12 cellular contexts compared by ENCODE assay signal in the genomic region with DNA sequence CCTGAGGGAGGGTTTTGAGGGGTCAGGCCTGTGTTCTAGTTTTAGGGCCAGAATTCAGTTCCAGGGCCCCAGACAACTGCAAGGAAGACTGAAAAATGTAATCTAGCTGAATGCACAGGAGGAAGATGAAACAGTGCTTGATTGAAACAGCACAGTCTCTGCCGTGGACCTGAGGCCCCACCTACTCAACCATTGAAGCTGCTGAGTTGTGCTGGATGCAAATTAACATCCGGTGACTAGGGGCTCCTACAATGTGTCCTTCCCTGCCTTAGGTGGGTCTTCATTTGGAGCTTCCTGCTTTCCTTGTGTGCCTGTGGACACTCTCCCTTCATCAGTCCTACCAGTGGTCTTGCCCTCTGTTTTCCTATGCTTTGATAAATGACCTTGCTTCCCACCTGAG. TPM values are rescaled to one million over a fixed set of nuclear protein-coding genes. Genes with fewer than 3 reads are reported as not detected.
DNase-seq lines count a peak whose midpoint lies in the region; ATAC-seq and TF ChIP-seq lines count a peak whose summit lies in the region.
"Had no signal": no experiment of that assay in that cellular context is flagged by ENCODE, and none has a peak within 500 bp of the region (broad histone marks: within the 10 kb centered on the region; RNA-seq: fewer than 3 reads in every experiment).

No MANE protein-coding gene starts in this region.

- WGBS in esophagus muscularis mucosa: 55% methylated on average over 2 of the region's 2 CpGs
- WGBS in lower leg skin, 2 donors: 49 to 61% methylated on average over 2 of the region's 2 CpGs

- no peak overlapping the region for H3K27ac ChIP-seq in CD4-positive, alpha-beta memory T cell (ENCODE audit: low read depth, low read length)
- no peak overlapping the region for H3K27ac ChIP-seq in lower lobe of right lung
- H3K27ac ChIP-seq in esophagus muscularis mucosa (replicated peaks in 1 of 4): no peak overlapping the region
- H3K27ac ChIP-seq: gastrocnemius medialis, vagina had no signal

- no peak overlapping the region for H3K4me3 ChIP-seq in CD4-positive, alpha-beta memory T cell (ENCODE audit: low read length in 2 of 2)
- no peak overlapping the region for H3K4me3 ChIP-seq in lower lobe of right lung
- no peak overlapping the region for H3K4me3 ChIP-seq in esophagus muscularis mucosa
- H3K4me3 ChIP-seq in lower leg skin (ENCODE audit: low read depth, poor library complexity, severe bottlenecking): no peak overlapping the region
- H3K4me3 ChIP-seq: gastrocnemius medialis, vagina had no signal

- ATAC-seq in GM19023 (IDR thresholded peaks at IDR 0.05; ENCODE audit: unreplicated experiment) (peak; percentile 89), HG02938 (IDR thresholded peaks at IDR 0.05; ENCODE audit: unreplicated experiment) (peak; percentile 80), activated B cell treated with CpG ODN at 0.5 μM for 24 hours (ENCODE audit: low read depth) (peak; percentile 93), lower lobe of right lung (no peak)
- ATAC-seq: gastrocnemius medialis had no signal

- H3K4me1 Mint-ChIP-seq in CD4-positive, alpha-beta memory T cell: peaks cover 51 to 75% (median 57%) of the 10 kb centered on the region in 4 donors
- H3K4me1 Mint-ChIP-seq in activated B cell treated with CpG ODN at 0.5 μM for 24 hours: peaks cover 69% of the 10 kb centered on the region

- H3K27ac Mint-ChIP-seq in CD4-positive, alpha-beta memory T cell: peak overlapping the region in 6 of 7 donors; percentile 2 to 89 (median 75)
- peak overlapping the region; percentile 62 for H3K27ac Mint-ChIP-seq in activated B cell treated with CpG ODN at 0.5 μM for 24 hours

- no peak for TF ChIP-seq EP300 in esophagus muscularis mucosa (IDR thresholded peaks at IDR 0.05)

- H3K27me3 Mint-ChIP-seq in CD4-positive, alpha-beta memory T cell: no peaks in the 10 kb centered on the region
- no peaks in the 10 kb centered on the region for H3K27me3 Mint-ChIP-seq in activated B cell treated with CpG ODN at 0.5 μM for 24 hours

- POLR2A ChIA-PET in CD4-positive, alpha-beta memory T cell (lab: Charles Lee; ENCODE audit: partially characterized antibody): interaction anchor here (2.6 kb wide), 1 partner anchor 31 kb away, joined by 20 read pairs; a partner anchor contains a TSS
- POLR2A ChIA-PET in activated B cell treated with CpG ODN at 0.5 μM for 24 hours (lab: Charles Lee): interaction anchor here (2.1 kb wide), 1 partner anchor 31 kb away, joined by 17 read pairs; a partner anchor contains a TSS

- no peak for DNase-seq in CD4-positive, alpha-beta memory T cell
- DNase-seq in activated B cell treated with CpG ODN at 0.5 μM for 24 hours (no peak), lower lobe of right lung (no peak), esophagus muscularis mucosa (ENCODE audit: extremely low spot score) (no peak), lower leg skin (ENCODE audit: low spot score in 2 of 2) (no peak), NCI-H2171 treated with DMSO at 0.1 percent for 48 hours (lab: John Stamatoyannopoulos, UW) (no peak)
- DNase-seq: DMS79 treated with DMSO at 0.1 percent for 48 hours, gastrocnemius medialis, NCI-H1436 treated with DMSO at 0.1 percent for 48 hours had no signal

- TF ChIP-seq CTCF in activated B cell treated with CpG ODN at 0.5 μM for 24 hours (IDR thresholded peaks at IDR 0.05): no peak
- TF ChIP-seq CTCF in lower lobe of right lung (IDR thresholded peaks at IDR 0.05): no peak
- TF ChIP-seq CTCF in esophagus muscularis mucosa (IDR thresholded peaks at IDR 0.05): no peak
- TF ChIP-seq CTCF in lower leg skin (IDR thresholded peaks at IDR 0.05): no peak

- peak overlapping the region in 6 of 8 donors; percentile 23 to 62 (median 38) for H3K4me3 Mint-ChIP-seq in CD4-positive, alpha-beta memory T cell
- H3K4me3 Mint-ChIP-seq in activated B cell treated with CpG ODN at 0.5 μM for 24 hours: peak overlapping the region; percentile 53

- H3K4me1 ChIP-seq in CD4-positive, alpha-beta memory T cell (ENCODE audit: insufficient read depth, low read length): peaks cover 66% of the 10 kb centered on the region
- peaks cover 33% of the 10 kb centered on the region for H3K4me1 ChIP-seq in lower lobe of right lung
- H3K4me1 ChIP-seq in esophagus muscularis mucosa: peaks cover 37 to 77% (median 63%) of the 10 kb centered on the region in 4 donors

- H3K36me3 ChIP-seq in CD4-positive, alpha-beta memory T cell (ENCODE audit: insufficient read depth, low read length): peaks cover 11% of the 10 kb centered on the region
- H3K36me3 ChIP-seq in lower lobe of right lung (peaks cover 27% of the 10 kb centered on the region), esophagus muscularis mucosa (peaks cover 9 to 29% (median 18%) of the 10 kb centered on the region in 4 donors)

- H3K9me3 ChIP-seq in CD4-positive, alpha-beta memory T cell (ENCODE audit: control insufficient read depth in 1 of 2, low read length in 2 of 2): no peaks in the 10 kb centered on the region
- H3K9me3 ChIP-seq in lower lobe of right lung (no peaks in the 10 kb centered on the region), esophagus muscularis mucosa (no peaks in the 10 kb centered on the region)
- H3K9me3 ChIP-seq: gastrocnemius medialis, vagina had no signal

- no peaks in the 10 kb centered on the region for H3K9me3 Mint-ChIP-seq in CD4-positive, alpha-beta memory T cell
- H3K9me3 Mint-ChIP-seq in activated B cell treated with CpG ODN at 0.5 μM for 24 hours: no peaks in the 10 kb centered on the region

- peaks cover 15 to 39% of the 10 kb centered on the region in 2 donors for H3K36me3 Mint-ChIP-seq in CD4-positive, alpha-beta memory T cell
- H3K36me3 Mint-ChIP-seq in activated B cell treated with CpG ODN at 0.5 μM for 24 hours (ENCODE audit: low read depth): peaks cover 45% of the 10 kb centered on the region

- no peak for TF ChIP-seq POLR2A in esophagus muscularis mucosa (IDR thresholded peaks at IDR 0.05; ENCODE audit: low read depth)
- no peak for TF ChIP-seq POLR2A in lower leg skin (IDR thresholded peaks at IDR 0.05)

- no peaks in the 10 kb centered on the region for H3K27me3 ChIP-seq in CD4-positive, alpha-beta memory T cell (ENCODE audit: insufficient read depth, low read length)
- no peaks in the 10 kb centered on the region for H3K27me3 ChIP-seq in lower lobe of right lung (ENCODE audit: low read depth)
- no peaks in the 10 kb centered on the region for H3K27me3 ChIP-seq in esophagus muscularis mucosa
- H3K27me3 ChIP-seq: gastrocnemius medialis, vagina had no signal

- intact Hi-C loops in CD4-positive, alpha-beta memory T cell (cut with micrococcal nuclease): no loop called here
- intact Hi-C loops in activated B cell treated with CpG ODN at 0.5 μM for 24 hours (cut with micrococcal nuclease): loop anchor here (2.0 kb wide), 1 partner anchor 675 kb away; a partner anchor contains a TSS
- intact Hi-C loops in lower lobe of right lung (cut with DNase I): no loop called here
- intact Hi-C loops in esophagus muscularis mucosa (cut with DNase I): no loop called here
- intact Hi-C loops in lower leg skin (cut with DNase I; ENCODE audit: low total_unique reads): no loop called here

- CTCF ChIA-PET in CD4-positive, alpha-beta memory T cell (lab: Charles Lee; ENCODE audit: partially characterized antibody): interaction anchor here (0.6 to 2.8 kb wide), 4 partner anchors 8 to 38 kb away, joined by 4 to 10 read pairs (median 7); a partner anchor contains a TSS
- CTCF ChIA-PET in activated B cell treated with CpG ODN at 0.5 μM for 24 hours (lab: Charles Lee): interaction anchor here (1.1 to 1.2 kb wide), 2 partner anchors 14 to 32 kb away, joined by 5 to 6 read pairs; no protein-coding TSS in a partner anchor

RNA-seq across cellular contexts. Expression of a gene that starts 5.7 kb away (rescaled TPM):
- total RNA-seq in CD4-positive, alpha-beta memory T cell: 10 to 100 TPM; 39.3 to 41.8 TPM
- polyA plus RNA-seq in CD4-positive, alpha-beta memory T cell: 100 to 1,000 TPM in 1 of 2 donors, 10 to 100 TPM in 1; 77.9 to 116 TPM
- total RNA-seq in activated B cell treated with CpG ODN at 0.5 μM for 24 hours (80.6 and 85.0 TPM in 2 replicates), lower lobe of right lung (45.9 TPM), esophagus muscularis mucosa (10 to 100 TPM; 44.9 to 61.4 (median 53.3) TPM), lower leg skin (10 to 100 TPM; 31.5 to 60.7 (median 42.6) TPM)

RNA-seq across cellular contexts. Expression of a gene that starts 31.2 kb away (rescaled TPM):
- total RNA-seq in CD4-positive, alpha-beta memory T cell: 1 to 10 TPM; 9.2 TPM
- polyA plus RNA-seq in CD4-positive, alpha-beta memory T cell: 10 to 100 TPM; 18.7 to 33.9 TPM
- total RNA-seq in activated B cell treated with CpG ODN at 0.5 μM for 24 hours: 7.8 and 10.1 TPM in 2 replicates
- 3.7 TPM for total RNA-seq in lower lobe of right lung
- 1 to 10 TPM; 3.7 to 5.0 (median 4.3) TPM for total RNA-seq in esophagus muscularis mucosa
- total RNA-seq in lower leg skin: 1 to 10 TPM in 3 of 4 donors, under 1 TPM in 1; 0.38 to 3.9 (median 3.3) TPM

Comparison
In these comparisons a context has a peak if more than half of its experiments do, and no peak if none do; other contexts are left out.
1. ATAC-seq: peak in GM19023 (single experiment), HG02938 (single experiment) and activated B cell treated with CpG ODN at 0.5 μM for 24 hours (single experiment); none in lower lobe of right lung (0 of 2).